Comparison of ENCODE assay signal across 24 cellular contexts in the genomic region with DNA sequence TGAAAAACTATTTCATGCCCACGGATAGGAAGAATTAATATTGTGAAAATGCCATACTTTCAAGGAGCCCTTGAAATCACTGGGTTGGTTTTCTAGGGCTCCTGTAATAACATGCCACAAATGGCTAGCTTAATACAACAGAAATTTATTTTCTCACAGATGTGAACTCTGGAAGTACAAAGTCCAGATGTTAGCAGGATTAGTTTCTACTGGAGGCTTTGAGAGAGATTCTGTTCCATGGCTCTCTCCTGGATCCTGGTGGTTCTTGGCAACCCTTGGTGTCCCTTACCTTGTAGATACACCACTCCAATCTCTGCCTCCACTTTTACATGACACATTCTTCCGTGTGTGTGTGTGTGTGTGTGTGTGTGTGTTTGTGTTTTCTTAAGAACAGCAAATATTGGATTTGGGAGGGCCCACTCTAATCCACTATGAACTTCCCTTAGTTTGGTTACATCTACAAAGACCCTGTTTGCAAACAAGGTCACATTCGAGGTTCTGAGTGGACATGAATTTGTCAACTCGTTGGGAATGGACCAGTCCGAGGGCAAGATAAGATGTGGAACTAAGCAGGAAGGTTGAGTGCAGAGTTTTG.
DNase-seq lines count a peak whose midpoint lies in the region; ATAC-seq, FAIRE-seq and TF ChIP-seq lines count a peak whose summit lies in the region.
"Had no signal": no experiment of that assay in that cellular context is flagged by ENCODE, and none has a peak within 500 bp of the region (broad histone marks: within the 10 kb centered on the region; RNA-seq: fewer than 3 reads in every experiment).

No MANE protein-coding gene starts in this region.

- 0 out of 2 replicates have a peak overlapping the region, but pooled peaks have one; percentile 10 for H3K4me2 ChIP-seq in HepG2 (ENCODE audit: low read depth, low read length)
- H3K4me2 ChIP-seq: BLaER1 had no signal

- CTCF ChIA-PET in HepG2 (lab: Yijun Ruan, JAX; ENCODE audit: low intra/inter-chr PET ratio, low total read pairs): no interaction called here

- H3K4me3 ChIP-seq in HepG2 (replicated peaks in 1 of 3; ENCODE audit: insufficient read depth in 1 of 3, low read depth in 2 of 3, low read length in 3 of 3): no peak overlapping the region
- H3K4me3 ChIP-seq in right lobe of liver: no peak overlapping the region
- H3K4me3 ChIP-seq: BLaER1 had no signal

- ATAC-seq in HepG2 (peak; percentile 69), right lobe of liver (peak; percentile 36 to 69 (median 42)), GM18517 (IDR thresholded peaks at IDR 0.05; ENCODE audit: unreplicated experiment) (no peak)
- ATAC-seq: CD8-positive, alpha-beta T cell had no signal

- POLR2A ChIA-PET in HepG2 (lab: Yijun Ruan, JAX): no interaction called here

- H3K9me3 ChIP-seq in HepG2 (ENCODE audit: low read length): no peaks in the 10 kb centered on the region; the same call in 1 of the 2 replicates
- no peaks in the 10 kb centered on the region for H3K9me3 ChIP-seq in right lobe of liver
- H3K9me3 ChIP-seq: BE2C, BLaER1, Caco-2 had no signal

- TF ChIP-seq EP300 in HepG2 (IDR thresholded peaks at IDR 0.05; ENCODE audit: low read depth in 2 of 2, low read length in 2 of 2) (no peak), HepG2 (CRISPR knock-in tag; IDR thresholded peaks at IDR 0.05; ENCODE audit: borderline replicate concordance) (no peak)

- H3K27ac ChIP-seq in 22Rv1 (peak overlapping the region; percentile 53), VCaP (peak overlapping the region; percentile 67), HepG2 (ENCODE audit: extremely low read length, insufficient read depth, low read length) (no peak overlapping the region), right lobe of liver (no peak overlapping the region)
- H3K27ac ChIP-seq: BLaER1 had no signal

- intact Hi-C loops in HepG2 (cut with micrococcal nuclease; ENCODE audit: unreplicated experiment) (no loop called here), right lobe of liver (cut with DNase I) (no loop called here)

- H3K27me3 ChIP-seq in HepG2 (ENCODE audit: control insufficient read depth in 1 of 2, insufficient read depth in 2 of 2, low read length in 2 of 2) (peaks cover 0 to 4% of the 10 kb centered on the region in 2 experiments; a peak in 1 of 5 replicates), right lobe of liver (no peaks in the 10 kb centered on the region)
- H3K27me3 ChIP-seq: BE2C, BLaER1 had no signal

- 7% methylated on average over 5 of the region's 5 CpGs for WGBS in HepG2 (ENCODE audit: low lambda C conversion rate)
- 36% methylated on average over 5 of the region's 5 CpGs for WGBS in right lobe of liver (ENCODE audit: insufficient coverage, low coverage, low lambda C conversion rate, missing lambda C conversion rate)

- peaks cover 15% of the 10 kb centered on the region for H3K4me1 ChIP-seq in HepG2 (ENCODE audit: insufficient read depth, low read length)
- peaks cover 0 to 3% (median 0%) of the 10 kb centered on the region in 4 donors for H3K4me1 ChIP-seq in right lobe of liver
- H3K4me1 ChIP-seq: BE2C, BLaER1, Caco-2 had no signal

- no peaks in the 10 kb centered on the region for H3K79me2 ChIP-seq in HepG2 (ENCODE audit: insufficient read depth, low read length)

- H3K9ac ChIP-seq in HepG2 (ENCODE audit: insufficient read depth, low read depth, low read length): no peak overlapping the region
- H3K9ac ChIP-seq: BLaER1 had no signal

- H3K36me3 ChIP-seq in HepG2 (replicated peaks in 1 of 2; ENCODE audit: control insufficient read depth in 1 of 2, insufficient read depth in 2 of 2, low read length in 2 of 2): no peaks in the 10 kb centered on the region
- H3K36me3 ChIP-seq in right lobe of liver: no peaks in the 10 kb centered on the region
- H3K36me3 ChIP-seq: BE2C, BLaER1 had no signal

- TF ChIP-seq RAD21 in HepG2 (CRISPR knock-in tag; IDR thresholded peaks at IDR 0.05): no peak

- BruUV-seq in HepG2 (replicated peaks; lab: Mats Ljungman, UMichigan): no TSS peak

- no peaks in the 10 kb centered on the region for H4K20me1 ChIP-seq in HepG2 (ENCODE audit: insufficient read depth, low read length)
- H4K20me1 ChIP-seq: BLaER1 had no signal

- TF ChIP-seq POLR2A in HepG2 (IDR thresholded peaks at IDR 0.05; ENCODE audit: insufficient read depth in 1 of 2, low read depth in 2 of 2, low read length in 2 of 2) (no peak), right lobe of liver (IDR thresholded peaks at IDR 0.05) (no peak)

- DNase-seq in HepG2 (ENCODE audit: low spot score) (peak; percentile 17), right lobe of liver (no peak), NCI-H1436 (lab: John Stamatoyannopoulos, UW) (no peak), HCEC 1CT (no peak)
- DNase-seq: 8988T; ACHN; BE2C; C1 segment of cervical spinal cord; Caco-2; Calu3; CD4-positive, alpha-beta T cell; CD8-positive, alpha-beta T cell; DMS79 treated with DMSO at 0.1 percent for 48 hours; GF-D8 had no signal

- in situ Hi-C loops in HepG2 (cut with HindIII; ENCODE audit: extremely low pct_ligation_motif_present, low pct_unique_long_range_greater_than_20kb): loop anchor here (25.0 kb wide), 1 partner anchor 498 kb away; no protein-coding TSS in a partner anchor

- TF ChIP-seq CTCF in 22Rv1 (IDR thresholded peaks at IDR 0.05) (no peak), VCaP (conservative IDR thresholded peaks at IDR 0.05) (no peak), HepG2 (CRISPR knock-in tag; IDR thresholded peaks at IDR 0.05) (no peak), right lobe of liver (IDR thresholded peaks at IDR 0.05) (no peak)

- no peak for FAIRE-seq in HepG2 (lab: Jason Lieb, UNC)
- FAIRE-seq: A204.1, D721Med, G401.6, GM12891, GM18507, GM19239 had no signal

- no peak overlapping the region for H2AFZ ChIP-seq in HepG2 (ENCODE audit: low read length)

TF ChIP-seq in HepG2, 621 proteins besides CTCF, POLR2A, EP300 and RAD21 (continues in another document):
- TF ChIP-seq PRMT3 (CRISPR knock-in tag; IDR thresholded peaks at IDR 0.05; ENCODE audit: borderline replicate concordance, low read depth) (no peak), NCOR1 (IDR thresholded peaks at IDR 0.05; ENCODE audit: borderline replicate concordance, low read length) (no peak), ZNF841 (CRISPR knock-in tag; IDR thresholded peaks at IDR 0.05; ENCODE audit: borderline replicate concordance) (no peak), NR2F6 (IDR thresholded peaks at IDR 0.05) (0 out of 2 replicates have a peak, but pooled peaks have one; percentile 14), NR2F6 (CRISPR knock-in tag; IDR thresholded peaks at IDR 0.05) (no peak), POGZ (CRISPR knock-in tag; IDR thresholded peaks at IDR 0.05) (peak; percentile 51; the same call in 1 of the 2 replicates), ZFP90 (CRISPR knock-in tag; IDR thresholded peaks at IDR 0.05; ENCODE audit: borderline replicate concordance) (0 out of 2 replicates have a peak, but pooled peaks have one; percentile 37), CCDC6 (CRISPR knock-in tag; IDR thresholded peaks at IDR 0.05) (no peak)
- TF ChIP-seq, protein P1, sequence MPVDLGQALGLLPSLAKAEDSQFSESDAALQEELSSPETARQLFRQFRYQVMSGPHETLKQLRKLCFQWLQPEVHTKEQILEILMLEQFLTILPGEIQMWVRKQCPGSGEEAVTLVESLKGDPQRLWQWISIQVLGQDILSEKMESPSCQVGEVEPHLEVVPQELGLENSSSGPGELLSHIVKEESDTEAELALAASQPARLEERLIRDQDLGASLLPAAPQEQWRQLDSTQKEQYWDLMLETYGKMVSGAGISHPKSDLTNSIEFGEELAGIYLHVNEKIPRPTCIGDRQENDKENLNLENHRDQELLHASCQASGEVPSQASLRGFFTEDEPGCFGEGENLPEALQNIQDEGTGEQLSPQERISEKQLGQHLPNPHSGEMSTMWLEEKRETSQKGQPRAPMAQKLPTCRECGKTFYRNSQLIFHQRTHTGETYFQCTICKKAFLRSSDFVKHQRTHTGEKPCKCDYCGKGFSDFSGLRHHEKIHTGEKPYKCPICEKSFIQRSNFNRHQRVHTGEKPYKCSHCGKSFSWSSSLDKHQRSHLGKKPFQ (CRISPR knock-in tag; IDR thresholded peaks at IDR 0.05; ENCODE audit: insufficient replicate concordance): no peak
- TF ChIP-seq, protein P2, sequence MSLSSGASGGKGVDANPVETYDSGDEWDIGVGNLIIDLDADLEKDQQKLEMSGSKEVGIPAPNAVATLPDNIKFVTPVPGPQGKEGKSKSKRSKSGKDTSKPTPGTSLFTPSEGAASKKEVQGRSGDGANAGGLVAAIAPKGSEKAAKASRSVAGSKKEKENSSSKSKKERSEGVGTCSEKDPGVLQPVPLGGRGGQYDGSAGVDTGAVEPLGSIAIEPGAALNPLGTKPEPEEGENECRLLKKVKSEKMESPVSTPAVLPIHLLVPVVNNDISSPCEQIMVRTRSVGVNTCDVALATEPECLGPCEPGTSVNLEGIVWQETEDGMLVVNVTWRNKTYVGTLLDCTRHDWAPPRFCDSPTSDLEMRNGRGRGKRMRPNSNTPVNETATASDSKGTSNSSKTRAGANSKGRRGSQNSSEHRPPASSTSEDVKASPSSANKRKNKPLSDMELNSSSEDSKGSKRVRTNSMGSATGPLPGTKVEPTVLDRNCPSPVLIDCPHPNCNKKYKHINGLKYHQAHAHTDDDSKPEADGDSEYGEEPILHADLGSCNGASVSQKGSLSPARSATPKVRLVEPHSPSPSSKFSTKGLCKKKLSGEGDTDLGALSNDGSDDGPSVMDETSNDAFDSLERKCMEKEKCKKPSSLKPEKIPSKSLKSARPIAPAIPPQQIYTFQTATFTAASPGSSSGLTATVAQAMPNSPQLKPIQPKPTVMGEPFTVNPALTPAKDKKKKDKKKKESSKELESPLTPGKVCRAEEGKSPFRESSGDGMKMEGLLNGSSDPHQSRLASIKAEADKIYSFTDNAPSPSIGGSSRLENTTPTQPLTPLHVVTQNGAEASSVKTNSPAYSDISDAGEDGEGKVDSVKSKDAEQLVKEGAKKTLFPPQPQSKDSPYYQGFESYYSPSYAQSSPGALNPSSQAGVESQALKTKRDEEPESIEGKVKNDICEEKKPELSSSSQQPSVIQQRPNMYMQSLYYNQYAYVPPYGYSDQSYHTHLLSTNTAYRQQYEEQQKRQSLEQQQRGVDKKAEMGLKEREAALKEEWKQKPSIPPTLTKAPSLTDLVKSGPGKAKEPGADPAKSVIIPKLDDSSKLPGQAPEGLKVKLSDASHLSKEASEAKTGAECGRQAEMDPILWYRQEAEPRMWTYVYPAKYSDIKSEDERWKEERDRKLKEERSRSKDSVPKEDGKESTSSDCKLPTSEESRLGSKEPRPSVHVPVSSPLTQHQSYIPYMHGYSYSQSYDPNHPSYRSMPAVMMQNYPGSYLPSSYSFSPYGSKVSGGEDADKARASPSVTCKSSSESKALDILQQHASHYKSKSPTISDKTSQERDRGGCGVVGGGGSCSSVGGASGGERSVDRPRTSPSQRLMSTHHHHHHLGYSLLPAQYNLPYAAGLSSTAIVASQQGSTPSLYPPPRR (CRISPR knock-in tag; IDR thresholded peaks at IDR 0.05; ENCODE audit: borderline replicate concordance): peak; percentile 62; the same call in 1 of the 2 replicates

Comparison
In these comparisons a context has a peak if more than half of its experiments do, and no peak if none do; other contexts are left out.
1. H3K27ac ChIP-seq: peak in 22Rv1 (single experiment) and VCaP (single experiment); none in HepG2 (single experiment) and right lobe of liver (0 of 3).